In genomic region chr1:63134501-63135173, GRCh38 we compare ENCODE assay signal across 21 cellular contexts.
"Had no signal": no experiment of that assay in that cellular context is flagged by ENCODE, and none has a peak within 500 bp of the region (broad histone marks: within the 10 kb centered on the region; RNA-seq: fewer than 3 reads in every experiment).

No MANE protein-coding gene starts in this region.

- H3K36me3 Mint-ChIP-seq: activated naive CD4-positive, alpha-beta T cell treated with anti-CD3 and anti-CD28 coated beads, Interleukin-2, amount 10 ng/mL, durations not matched to agents 7 days and 5 days; memory B cell; naive thymus-derived CD4-positive, alpha-beta T cell; stimulated activated effector memory CD8-positive, alpha-beta T cell treated with anti-CD3 and anti-CD28 coated beads, Interleukin-12 subunit alpha, Interleukin-12 subunit beta, amount 100 ng/mL, for 72 hours had no signal

- ATAC-seq: activated CD8-positive, alpha-beta T cell treated with anti-CD3 and anti-CD28 coated beads, Interleukin-2, amount 10 ng/mL, durations not matched to agents 7 days and 5 days; activated naive CD8-positive, alpha-beta T cell treated with anti-CD3 and anti-CD28 coated beads, Interleukin-2, amount 50 U/mL, for 24 hours; activated T-cell treated with anti-CD3 and anti-CD28 coated beads, Interleukin-2, amount 50 U/mL, for 4 hours; effector memory CD8-positive, alpha-beta T cell; naive thymus-derived CD4-positive, alpha-beta T cell; stimulated activated effector memory CD8-positive, alpha-beta T cell treated with anti-CD3 and anti-CD28 coated beads, Interleukin-12 subunit alpha, Interleukin-12 subunit beta, amount 100 ng/mL, for 72 hours had no signal

- H3K9me3 Mint-ChIP-seq: activated CD4-positive, alpha-beta T cell treated with anti-CD3 and anti-CD28 coated beads, Interleukin-2, amount 10 ng/mL, durations not matched to agents 24 days and 14 days; activated naive CD4-positive, alpha-beta T cell treated with anti-CD3 and anti-CD28 coated beads, Interleukin-2, amount 10 ng/mL, durations not matched to agents 7 days and 5 days; activated naive CD8-positive, alpha-beta T cell treated with anti-CD3 and anti-CD28 coated beads, Interleukin-2, amount 50 U/mL, for 24 hours; activated T-cell treated with anti-CD3 and anti-CD28 coated beads, Interleukin-2, amount 50 U/mL, for 4 hours; dendritic cell treated with granulocyte-macrophage colony-stimulating factor and Interleukin-4, amounts not matched to agents 40 ng/mL and 50 ng/mL, for 4 days; effector memory CD8-positive, alpha-beta T cell; memory B cell; stimulated activated effector memory CD8-positive, alpha-beta T cell treated with anti-CD3 and anti-CD28 coated beads, Interleukin-12 subunit alpha, Interleukin-12 subunit beta, amount 100 ng/mL, for 72 hours had no signal

- H3K4me3 ChIP-seq: left ventricle myocardium inferior, sigmoid colon, stomach, thoracic aorta had no signal

- H3K27me3 Mint-ChIP-seq: activated naive CD4-positive, alpha-beta T cell treated with anti-CD3 and anti-CD28 coated beads, Interleukin-2, amount 10 ng/mL, durations not matched to agents 7 days and 5 days had no signal

- DNase-seq: activated CD4-positive, alpha-beta T cell treated with anti-CD3 and anti-CD28 coated beads, Interleukin-2, amount 10 ng/mL, durations not matched to agents 24 days and 14 days; activated CD8-positive, alpha-beta T cell treated with anti-CD3 and anti-CD28 coated beads, Interleukin-2, amount 10 ng/mL, durations not matched to agents 7 days and 5 days; activated effector memory CD4-positive, alpha-beta T cell treated with Interleukin-2 at 50 U/mL for 16 hours; activated naive CD4-positive, alpha-beta T cell treated with anti-CD3 and anti-CD28 coated beads, Interleukin-2, amount 10 ng/mL, durations not matched to agents 7 days and 5 days; activated naive CD8-positive, alpha-beta T cell treated with anti-CD3 and anti-CD28 coated beads, Interleukin-2, amount 50 U/mL, for 24 hours; activated T-cell treated with anti-CD3 and anti-CD28 coated beads, Interleukin-2, amount 50 U/mL, for 4 hours; cerebellar nuclear complex; effector memory CD8-positive, alpha-beta T cell; foreskin fibroblast; glutamatergic neuron; kidney; left ventricle myocardium inferior; naive thymus-derived CD4-positive, alpha-beta T cell; sigmoid colon; stimulated activated CD4-positive, alpha-beta T cell treated with anti-CD3 and anti-CD28 coated beads, Interleukin-4, amount 100 ng/mL, for 24 hours; stomach had no signal

- H3K4me1 Mint-ChIP-seq: activated CD4-positive, alpha-beta T cell treated with anti-CD3 and anti-CD28 coated beads, Interleukin-2, amount 10 ng/mL, durations not matched to agents 24 days and 14 days; activated naive CD4-positive, alpha-beta T cell treated with anti-CD3 and anti-CD28 coated beads, Interleukin-2, amount 10 ng/mL, durations not matched to agents 7 days and 5 days; activated naive CD8-positive, alpha-beta T cell treated with anti-CD3 and anti-CD28 coated beads, Interleukin-2, amount 50 U/mL, for 24 hours; memory B cell; naive thymus-derived CD4-positive, alpha-beta T cell; stimulated activated effector memory CD8-positive, alpha-beta T cell treated with anti-CD3 and anti-CD28 coated beads, Interleukin-12 subunit alpha, Interleukin-12 subunit beta, amount 100 ng/mL, for 72 hours had no signal

- H3K4me3 Mint-ChIP-seq: activated CD4-positive, alpha-beta T cell treated with anti-CD3 and anti-CD28 coated beads, Interleukin-2, amount 10 ng/mL, durations not matched to agents 24 days and 14 days; activated CD8-positive, alpha-beta T cell treated with anti-CD3 and anti-CD28 coated beads, Interleukin-2, amount 10 ng/mL, durations not matched to agents 7 days and 5 days; activated naive CD4-positive, alpha-beta T cell treated with anti-CD3 and anti-CD28 coated beads, Interleukin-2, amount 10 ng/mL, durations not matched to agents 7 days and 5 days; activated naive CD8-positive, alpha-beta T cell treated with anti-CD3 and anti-CD28 coated beads, Interleukin-2, amount 50 U/mL, for 24 hours; activated T-cell treated with anti-CD3 and anti-CD28 coated beads, Interleukin-2, amount 50 U/mL, for 4 hours; dendritic cell treated with granulocyte-macrophage colony-stimulating factor and Interleukin-4, amounts not matched to agents 40 ng/mL and 50 ng/mL, for 4 days; effector memory CD8-positive, alpha-beta T cell; memory B cell; naive thymus-derived CD4-positive, alpha-beta T cell; stimulated activated effector memory CD8-positive, alpha-beta T cell treated with anti-CD3 and anti-CD28 coated beads, Interleukin-12 subunit alpha, Interleukin-12 subunit beta, amount 100 ng/mL, for 72 hours had no signal

- H3K27ac ChIP-seq: epithelial cell of prostate, left ventricle myocardium inferior, stomach, thoracic aorta had no signal

- H3K27ac Mint-ChIP-seq: activated CD4-positive, alpha-beta T cell treated with anti-CD3 and anti-CD28 coated beads, Interleukin-2, amount 10 ng/mL, durations not matched to agents 24 days and 14 days; activated CD8-positive, alpha-beta T cell treated with anti-CD3 and anti-CD28 coated beads, Interleukin-2, amount 10 ng/mL, durations not matched to agents 7 days and 5 days; activated naive CD4-positive, alpha-beta T cell treated with anti-CD3 and anti-CD28 coated beads, Interleukin-2, amount 10 ng/mL, durations not matched to agents 7 days and 5 days; activated naive CD8-positive, alpha-beta T cell treated with anti-CD3 and anti-CD28 coated beads, Interleukin-2, amount 50 U/mL, for 24 hours; dendritic cell treated with granulocyte-macrophage colony-stimulating factor and Interleukin-4, amounts not matched to agents 40 ng/mL and 50 ng/mL, for 4 days; effector memory CD8-positive, alpha-beta T cell; memory B cell; naive thymus-derived CD4-positive, alpha-beta T cell; stimulated activated effector memory CD8-positive, alpha-beta T cell treated with anti-CD3 and anti-CD28 coated beads, Interleukin-12 subunit alpha, Interleukin-12 subunit beta, amount 100 ng/mL, for 72 hours had no signal

- H3K27me3 ChIP-seq: sigmoid colon, stomach had no signal
